9 cellular contexts compared by ENCODE assay signal in the genomic region with DNA sequence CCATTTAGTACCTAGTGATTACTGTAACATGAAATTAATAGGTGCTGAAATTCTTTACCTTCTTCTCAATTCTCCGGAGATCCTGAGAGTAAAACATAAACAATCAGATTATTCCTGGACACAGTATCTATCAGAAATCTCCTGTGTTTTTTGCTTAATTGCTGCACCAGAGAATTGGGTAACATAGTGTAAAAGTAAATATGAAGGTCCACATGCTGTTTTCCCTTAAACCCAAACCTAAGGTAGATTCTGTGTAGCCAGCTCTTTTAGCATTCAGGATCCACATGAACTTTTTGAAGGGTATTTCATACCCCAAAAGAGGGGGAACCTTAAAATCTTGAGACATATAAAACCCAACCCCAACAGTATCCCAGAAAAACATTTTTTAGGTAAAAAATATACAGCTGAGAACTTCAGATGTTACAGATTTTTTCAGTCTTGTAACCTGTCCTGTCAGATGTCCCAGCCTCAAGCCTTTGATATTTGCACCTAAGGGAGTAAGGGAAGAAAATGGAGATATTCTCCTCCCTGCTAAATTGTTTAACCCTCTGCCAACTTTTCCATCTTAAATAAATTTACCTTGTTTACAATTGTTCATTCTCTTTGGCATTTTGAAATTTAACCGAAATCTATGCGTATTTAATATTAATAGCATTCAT.
"Had no signal": no experiment of that assay in that cellular context is flagged by ENCODE, and none has a peak within 500 bp of the region (broad histone marks: within the 10 kb centered on the region; RNA-seq: fewer than 3 reads in every experiment).

No MANE protein-coding gene starts in this region.

- H3K27me3 Mint-ChIP-seq: IgD-negative memory B cell had no signal

- ATAC-seq: GM23338, HCT116 had no signal

- H3K4me1 Mint-ChIP-seq: GM23338, IgD-negative memory B cell had no signal

- DNase-seq: HFFc6, KBM-7 had no signal

- H3K4me3 ChIP-seq: GM23338, HAP-1 had no signal

- H3K4me3 Mint-ChIP-seq: GM23338, HFFc6, IgD-negative memory B cell had no signal

- H3K9me3 Mint-ChIP-seq: GM23338, HFFc6, IgD-negative memory B cell had no signal

- FAIRE-seq: H1, H54, HTR-8/SVneo had no signal

- H3K27ac Mint-ChIP-seq: GM23338, HFFc6, IgD-negative memory B cell had no signal
